Comparison of ENCODE assay signal across 23 cellular contexts in genomic region chr5:108700928-108701327, GRCh38. TPM values are rescaled to one million over a fixed set of nuclear protein-coding genes. Genes with fewer than 3 reads are reported as not detected.
A peak's percentile ranks its signal among the peaks of the same experiment; 100 is the strongest.
DNase-seq lines count a peak whose midpoint lies in the region; ATAC-seq and TF ChIP-seq lines count a peak whose summit lies in the region.
"Had no signal": no experiment of that assay in that cellular context is flagged by ENCODE, and none has a peak within 500 bp of the region (broad histone marks: within the 10 kb centered on the region; RNA-seq: fewer than 3 reads in every experiment).

No MANE protein-coding gene starts in this region.

- H4K20me1 ChIP-seq in fibroblast of lung (ENCODE audit: control insufficient read depth, extremely low read depth, insufficient read depth, low read length): no peaks in the 10 kb centered on the region

- no peaks in the 10 kb centered on the region for H3K4me1 Mint-ChIP-seq in CD14-positive monocyte
- H3K4me1 Mint-ChIP-seq: activated naive CD8-positive, alpha-beta T cell treated with anti-CD3 and anti-CD28 coated beads for 36 hours had no signal

- peaks cover 0 to 5% (median 0%) of the 10 kb centered on the region in 7 donors for H3K9me3 Mint-ChIP-seq in CD14-positive monocyte
- H3K9me3 Mint-ChIP-seq: activated CD4-positive, alpha-beta memory T cell treated with anti-CD3 and anti-CD28 coated beads for 36 hours; activated naive CD8-positive, alpha-beta T cell treated with anti-CD3 and anti-CD28 coated beads for 36 hours had no signal

- DNase-seq in NCI-H1436 (lab: John Stamatoyannopoulos, UW) (peak; percentile 7), NCI-H1436 treated with DMSO at 0.1 percent for 48 hours (lab: John Stamatoyannopoulos, UW) (no peak), NCI-H2107 treated with DMSO at 0.1 percent for 48 hours (lab: John Stamatoyannopoulos, UW; ENCODE audit: unreplicated experiment) (peak; percentile 32), fibroblast of lung (ENCODE audit: low read depth in 2 of 2) (no peak), pons (ENCODE audit: low spot score) (peak; percentile 21), CD14-positive monocyte (ENCODE audit: low spot score) (no peak), NCI-H187 (lab: John Stamatoyannopoulos, UW) (no peak)
- DNase-seq: 8988T; activated CD4-positive, alpha-beta memory T cell treated with anti-CD3 and anti-CD28 coated beads for 36 hours; activated CD4-positive, CD25-positive, alpha-beta regulatory T cell; activated naive CD8-positive, alpha-beta T cell treated with anti-CD3 and anti-CD28 coated beads for 36 hours; DND-41; esophagus squamous epithelium; left ventricle myocardium superior; NCI-H1092; NCI-H2029 treated with DMSO at 0.1 percent for 48 hours; NCI-H510A; T1000 had no signal

- intact Hi-C loops in CD14-positive monocyte (cut with micrococcal nuclease): no loop called here

- H3K27me3 Mint-ChIP-seq in CD14-positive monocyte (ENCODE audit: low read depth in 3 of 3): peaks cover 0 to 3% (median 1%) of the 10 kb centered on the region in 3 donors
- H3K27me3 Mint-ChIP-seq: activated CD4-positive, alpha-beta memory T cell treated with anti-CD3 and anti-CD28 coated beads for 36 hours; activated naive CD8-positive, alpha-beta T cell treated with anti-CD3 and anti-CD28 coated beads for 36 hours; type B pancreatic cell had no signal

- H3K27ac Mint-ChIP-seq in CD14-positive monocyte: no peak overlapping the region
- H3K27ac Mint-ChIP-seq: activated CD4-positive, alpha-beta memory T cell treated with anti-CD3 and anti-CD28 coated beads for 36 hours; activated naive CD8-positive, alpha-beta T cell treated with anti-CD3 and anti-CD28 coated beads for 36 hours; type B pancreatic cell had no signal

- H3K9ac ChIP-seq in fibroblast of lung (ENCODE audit: insufficient read depth, low read length): no peak overlapping the region

- no peak for ATAC-seq in HG02610 (IDR thresholded peaks at IDR 0.05; ENCODE audit: unreplicated experiment)
- ATAC-seq: HCT116, left ventricle myocardium superior had no signal

- H3K27ac ChIP-seq in fibroblast of lung (ENCODE audit: insufficient read depth, low read length): no peak overlapping the region
- H3K27ac ChIP-seq: ascending aorta, esophagus squamous epithelium, prostate gland had no signal

- no peaks in the 10 kb centered on the region for H3K4me1 ChIP-seq in fibroblast of lung (ENCODE audit: control insufficient read depth, extremely low read depth, insufficient read depth, low read length)
- H3K4me1 ChIP-seq: ascending aorta, esophagus squamous epithelium, prostate gland had no signal

- H3K4me3 ChIP-seq in fibroblast of lung (replicated peaks in 1 of 4; ENCODE audit: control extremely low read depth in 1 of 4, insufficient read depth in 1 of 4, low read depth in 3 of 4, low read length in 4 of 4): no peak overlapping the region
- H3K4me3 ChIP-seq: ascending aorta, esophagus squamous epithelium, prostate gland had no signal

- no peak overlapping the region for H3K4me3 Mint-ChIP-seq in CD14-positive monocyte
- H3K4me3 Mint-ChIP-seq: activated CD4-positive, alpha-beta memory T cell treated with anti-CD3 and anti-CD28 coated beads for 36 hours; activated naive CD8-positive, alpha-beta T cell treated with anti-CD3 and anti-CD28 coated beads for 36 hours; type B pancreatic cell had no signal

- no peaks in the 10 kb centered on the region for H3K27me3 ChIP-seq in fibroblast of lung (ENCODE audit: control insufficient read depth, insufficient read depth, low read length)
- H3K27me3 ChIP-seq: ascending aorta, esophagus squamous epithelium had no signal

- no peaks in the 10 kb centered on the region for H3K9me3 ChIP-seq in fibroblast of lung (ENCODE audit: control insufficient read depth, insufficient read depth, low read depth, low read length)
- H3K9me3 ChIP-seq: ascending aorta, esophagus squamous epithelium, prostate gland had no signal

- no peaks in the 10 kb centered on the region for H3K79me2 ChIP-seq in fibroblast of lung (ENCODE audit: control insufficient read depth, insufficient read depth, low read length)

- TF ChIP-seq CTCF in fibroblast of lung (conservative IDR thresholded peaks at IDR 0.05 in 1 of 2, IDR thresholded peaks at IDR 0.05 in 1 of 2; ENCODE audit: low read depth in 1 of 2, low read length in 2 of 2) (no peak), CD14-positive monocyte (IDR thresholded peaks at IDR 0.05) (no peak)

- H3K36me3 ChIP-seq in fibroblast of lung (ENCODE audit: control insufficient read depth, insufficient read depth, low read length): no peaks in the 10 kb centered on the region
- H3K36me3 ChIP-seq: ascending aorta, esophagus squamous epithelium, prostate gland had no signal

- H2AFZ ChIP-seq in fibroblast of lung (ENCODE audit: low read length): peak overlapping the region; percentile 33

- no peaks in the 10 kb centered on the region for H3K36me3 Mint-ChIP-seq in CD14-positive monocyte
- H3K36me3 Mint-ChIP-seq: activated CD4-positive, alpha-beta memory T cell treated with anti-CD3 and anti-CD28 coated beads for 36 hours; activated naive CD8-positive, alpha-beta T cell treated with anti-CD3 and anti-CD28 coated beads for 36 hours; type B pancreatic cell had no signal

- no peak overlapping the region for H3K4me2 ChIP-seq in fibroblast of lung (ENCODE audit: extremely low read depth, insufficient read depth, low read length)

RNA-seq across cellular contexts. Expression of gene FER, which starts 46.8 kb away (rescaled TPM):
- total RNA-seq in fibroblast of lung: 18.5 and 21.3 TPM in 2 replicates
- polyA plus RNA-seq in fibroblast of lung (9.6 and 12.2 TPM in 2 replicates), CD14-positive monocyte (10 to 100 TPM in 1 of 2 donors, 1 to 10 TPM in 1; 6.2 to 14.7 TPM)
- polyA plus RNA-seq in fibroblast of lung (2012): 5.7 and 9.3 TPM in 2 replicates
- 3.9 and 5.9 TPM in 2 replicates for polyA minus RNA-seq in fibroblast of lung (ENCODE audit: low replicate concordance)

Comparison
In these comparisons a context has a peak if more than half of its experiments do, and no peak if none do; other contexts are left out.
1. DNase-seq: peak in NCI-H1436 (single experiment), NCI-H2107 treated with DMSO at 0.1 percent for 48 hours (single experiment) and pons (single experiment); none in NCI-H1436 treated with DMSO at 0.1 percent for 48 hours (single experiment), fibroblast of lung (0 of 2), CD14-positive monocyte (single experiment) and NCI-H187 (0 of 2).